In the genomic region with DNA sequence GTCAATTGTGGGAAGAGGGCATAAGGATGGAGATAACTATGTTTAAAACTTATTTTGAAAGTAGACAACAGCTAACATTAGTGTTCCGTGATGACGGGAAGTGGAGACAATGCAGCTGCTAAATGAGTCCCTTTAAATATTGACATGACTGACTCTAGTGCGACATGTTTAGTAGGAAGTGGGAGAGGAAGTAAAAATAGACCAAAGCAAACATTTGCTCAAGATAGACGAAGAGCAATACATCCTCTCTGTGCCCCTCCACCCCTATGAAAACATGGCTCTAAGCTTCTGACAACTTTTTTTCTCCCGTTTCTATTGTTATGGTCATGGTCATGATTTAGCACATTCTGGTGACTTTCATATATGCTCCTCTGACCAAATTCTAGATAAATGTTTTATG, we compare ENCODE assay signal across 9 cellular contexts. TPM values are rescaled to one million over a fixed set of nuclear protein-coding genes. Genes with fewer than 3 reads are reported as not detected.
A peak's percentile ranks its signal among the peaks of the same experiment; 100 is the strongest.
DNase-seq lines count a peak whose midpoint lies in the region; ATAC-seq lines count a peak whose summit lies in the region.
"Had no signal": no experiment of that assay in that cellular context is flagged by ENCODE, and none has a peak within 500 bp of the region (broad histone marks: within the 10 kb centered on the region; RNA-seq: fewer than 3 reads in every experiment).

No MANE protein-coding gene starts in this region.

- H4K8ac ChIP-seq in mesendoderm (ENCODE audit: low read depth, low read length) = no peak overlapping the region

- no peak overlapping the region for H3K18ac ChIP-seq in mesendoderm (ENCODE audit: low read length)

- no peak overlapping the region for H4K5ac ChIP-seq in mesendoderm (ENCODE audit: low read length)

- ATAC-seq in stimulated activated naive CD8-positive, alpha-beta T cell treated with anti-CD3 and anti-CD28 coated beads, Interleukin-15, Interleukin-2, amounts not matched to agents 100 U/mL and 50 U/mL, for 24 hours = no peak
- ATAC-seq in effector memory CD8-positive, alpha-beta T cell (replicated peaks) = peak; percentile 65
- ATAC-seq in GM21717 (IDR thresholded peaks at IDR 0.05; ENCODE audit: unreplicated experiment) = no peak
- ATAC-seq in GM19324 (IDR thresholded peaks at IDR 0.05; ENCODE audit: low FRiP score, unreplicated experiment) = no peak

- H3K27me3 ChIP-seq in mesendoderm (ENCODE audit: insufficient read depth, low read length, poor library complexity) = no peaks in the 10 kb centered on the region
- H3K27me3 ChIP-seq: adrenal gland had no signal

- H3K27ac Mint-ChIP-seq in stimulated activated naive CD8-positive, alpha-beta T cell treated with anti-CD3 and anti-CD28 coated beads, Interleukin-15, Interleukin-2, amounts not matched to agents 100 ng/mL and 50 ng/mL, for 24 hours = peak overlapping the region; percentile 7
- H3K27ac Mint-ChIP-seq in effector memory CD8-positive, alpha-beta T cell = peak overlapping the region in 1 of 2 donors; percentile 3

- no peak overlapping the region for H3K9ac ChIP-seq in mesendoderm (ENCODE audit: low read length)

- H3K4me3 Mint-ChIP-seq in stimulated activated naive CD8-positive, alpha-beta T cell treated with anti-CD3 and anti-CD28 coated beads, Interleukin-15, Interleukin-2, amounts not matched to agents 100 ng/mL and 50 ng/mL, for 24 hours = peak overlapping the region; percentile 30
- peak overlapping the region; percentile 2 to 42 for H3K4me3 Mint-ChIP-seq in effector memory CD8-positive, alpha-beta T cell

- no peaks in the 10 kb centered on the region for H3K27me3 Mint-ChIP-seq in stimulated activated naive CD8-positive, alpha-beta T cell treated with anti-CD3 and anti-CD28 coated beads, Interleukin-15, Interleukin-2, amounts not matched to agents 100 ng/mL and 50 ng/mL, for 24 hours
- no peaks in the 10 kb centered on the region for H3K27me3 Mint-ChIP-seq in effector memory CD8-positive, alpha-beta T cell

- H3K36me3 Mint-ChIP-seq in stimulated activated naive CD8-positive, alpha-beta T cell treated with anti-CD3 and anti-CD28 coated beads, Interleukin-15, Interleukin-2, amounts not matched to agents 100 ng/mL and 50 ng/mL, for 24 hours (ENCODE audit: low read depth) = no peaks in the 10 kb centered on the region
- no peaks in the 10 kb centered on the region for H3K36me3 Mint-ChIP-seq in effector memory CD8-positive, alpha-beta T cell (ENCODE audit: insufficient read depth)

- no peak overlapping the region for H2BK15ac ChIP-seq in mesendoderm (replicated peaks; ENCODE audit: low read depth)

- no CpG with 5 or more reads among the region's 5 CpGs for WGBS in mesendoderm (ENCODE audit: extremely low coverage, insufficient coverage, low lambda C conversion rate)

- H3K79me1 ChIP-seq in mesendoderm (ENCODE audit: low read length) = no peaks in the 10 kb centered on the region

- no peak overlapping the region for H2BK5ac ChIP-seq in mesendoderm (ENCODE audit: low read length)

- H3K4me3 ChIP-seq in mesendoderm (ENCODE audit: low read length) = no peak overlapping the region
- H3K4me3 ChIP-seq: adrenal gland had no signal

- H3K79me2 ChIP-seq in mesendoderm (ENCODE audit: control insufficient read depth, insufficient read depth, low read length) = no peaks in the 10 kb centered on the region

- H3K9me3 Mint-ChIP-seq in stimulated activated naive CD8-positive, alpha-beta T cell treated with anti-CD3 and anti-CD28 coated beads, Interleukin-15, Interleukin-2, amounts not matched to agents 100 ng/mL and 50 ng/mL, for 24 hours = no peaks in the 10 kb centered on the region
- H3K9me3 Mint-ChIP-seq in effector memory CD8-positive, alpha-beta T cell = no peaks in the 10 kb centered on the region

- peaks cover 39% of the 10 kb centered on the region for H3K4me1 Mint-ChIP-seq in stimulated activated naive CD8-positive, alpha-beta T cell treated with anti-CD3 and anti-CD28 coated beads, Interleukin-15, Interleukin-2, amounts not matched to agents 100 ng/mL and 50 ng/mL, for 24 hours (ENCODE audit: low read depth)
- H3K4me1 Mint-ChIP-seq in effector memory CD8-positive, alpha-beta T cell (ENCODE audit: low read depth in 2 of 2) = peaks cover 8 to 11% of the 10 kb centered on the region in 2 donors

- no peak overlapping the region for H2AK5ac ChIP-seq in mesendoderm (ENCODE audit: low read length)

- H3K4me1 ChIP-seq in mesendoderm (ENCODE audit: control insufficient read depth, low read depth, low read length) = peaks cover 2% of the 10 kb centered on the region
- H3K4me1 ChIP-seq: adrenal gland had no signal

- H3K4me2 ChIP-seq in mesendoderm (ENCODE audit: low read length) = no peak overlapping the region

- no peak overlapping the region for H2BK120ac ChIP-seq in mesendoderm (ENCODE audit: low read depth, low read length)

- H3K36me3 ChIP-seq in mesendoderm (ENCODE audit: control insufficient read depth, insufficient read depth, low read length) = no peaks in the 10 kb centered on the region
- H3K36me3 ChIP-seq: adrenal gland had no signal

- DNase-seq in stimulated activated naive CD8-positive, alpha-beta T cell treated with anti-CD3 and anti-CD28 coated beads, Interleukin-15, Interleukin-2, amounts not matched to agents 100 U/mL and 50 U/mL, for 24 hours = no peak
- DNase-seq in HuH-7.5 (ENCODE audit: low spot score) (peak; percentile 19), mesendoderm (no peak), hippocampal formation (lab: John Stamatoyannopoulos, UW) (no peak)
- DNase-seq in effector memory CD8-positive, alpha-beta T cell = no peak

- no peak overlapping the region for H3K4ac ChIP-seq in mesendoderm (ENCODE audit: low read depth, low read length)

- H3K27ac ChIP-seq in mesendoderm (ENCODE audit: low read depth, low read length) = no peak overlapping the region

- H3K56ac ChIP-seq in mesendoderm (ENCODE audit: low read length) = no peak overlapping the region

- H3K23ac ChIP-seq in mesendoderm (ENCODE audit: low read length) = no peak overlapping the region

RNA-seq across cellular contexts. Expression of gene HMCN1, which starts 60.0 kb away (rescaled TPM):
- 2.4 TPM for polyA plus RNA-seq in mesendoderm (2013, experiment 1 of 2)
- 2.1 TPM for polyA plus RNA-seq in mesendoderm (2013, experiment 2 of 2)
